In the genomic region with DNA sequence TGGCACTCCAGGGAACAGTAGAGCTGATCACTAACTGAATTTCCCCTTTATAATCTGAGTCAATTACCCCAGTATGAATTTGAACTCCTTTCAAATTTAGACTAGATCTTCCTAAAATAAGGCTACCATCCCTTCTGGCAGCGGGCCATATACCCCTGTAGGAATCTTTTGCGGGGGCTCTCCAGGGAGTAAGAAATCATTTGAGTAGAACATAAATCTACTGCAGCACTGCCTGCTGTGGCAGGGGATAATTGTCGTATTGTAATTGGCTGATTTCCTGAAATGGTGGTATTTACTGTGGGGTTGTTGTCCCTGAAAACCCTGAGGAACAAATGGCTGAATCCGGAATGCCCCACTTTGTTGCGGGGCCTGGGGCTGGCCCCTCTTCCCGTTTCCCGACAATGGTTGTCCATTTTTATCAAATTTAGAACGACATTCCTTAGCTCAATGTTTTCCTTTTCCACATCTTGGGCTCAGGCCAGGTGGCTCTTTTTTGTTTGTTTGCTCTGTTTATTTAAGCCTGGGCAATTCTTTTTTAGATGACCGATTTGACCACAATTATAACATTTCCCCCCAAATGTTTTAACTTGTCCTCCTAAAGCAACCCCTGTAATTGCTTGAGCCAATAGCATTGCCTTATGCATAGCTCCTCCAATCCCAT, we compare ENCODE assay signal across 1 cellular context.
TF ChIP-seq lines count a peak whose summit lies in the region.

No MANE protein-coding gene starts in this region.

TF ChIP-seq in HEK293, 187 proteins besides CTCF, POLR2A, EP300 and RAD21 (continued from another document):
- TF ChIP-seq PRDM10 (tag by site-specific recombination; IDR thresholded peaks at IDR 0.05) (peak; percentile 98), FEZF1 (tag by site-specific recombination; IDR thresholded peaks at IDR 0.05) (peak; percentile 24; the same call in 1 of the 2 replicates)
TF ChIP-seq in HEK293: peak in this region for 3; not testable (repeated sequence) for 184.
